26 cellular contexts compared by ENCODE assay signal in the genomic region with DNA sequence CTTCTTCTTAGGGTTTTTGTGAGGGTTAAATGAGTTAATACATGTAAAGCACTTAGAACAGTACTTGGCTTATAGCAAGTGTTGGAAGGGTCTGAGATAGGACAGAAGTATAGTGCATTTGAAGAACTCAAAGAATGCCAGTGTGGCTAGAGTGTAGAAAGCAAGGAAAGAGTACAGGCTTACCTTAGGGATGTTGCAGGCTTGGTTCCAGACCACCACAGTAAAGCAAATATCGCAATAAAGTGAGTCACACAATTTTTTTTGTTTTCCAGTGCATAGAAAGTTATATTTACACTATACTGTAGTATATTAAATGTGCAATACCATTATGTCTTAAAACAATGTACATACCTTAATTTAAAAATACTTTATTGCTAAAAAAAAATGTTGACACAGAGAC.
"Had no signal": no experiment of that assay in that cellular context is flagged by ENCODE, and none has a peak within 500 bp of the region (broad histone marks: within the 10 kb centered on the region; RNA-seq: fewer than 3 reads in every experiment).

No MANE protein-coding gene starts in this region.

- ATAC-seq: activated CD4-positive, CD25-positive, alpha-beta regulatory T cell treated with anti-CD3 and anti-CD28 coated beads, Interleukin-2, amount 50 U/mL, for 24 hours; activated naive CD8-positive, alpha-beta T cell treated with anti-CD3 and anti-CD28 coated beads, Interleukin-2, amount 50 U/mL, for 24 hours; esophagus mucosa; left colon; sciatic nerve; stimulated activated effector memory CD8-positive, alpha-beta T cell treated with anti-CD3 and anti-CD28 coated beads, Interleukin-12 subunit alpha, Interleukin-12 subunit beta, amount 100 ng/mL, for 72 hours had no signal

- DNase-seq: activated CD4-positive, alpha-beta memory T cell treated with anti-CD3 and anti-CD28 coated beads, Interleukin-2, amount 10 ng/mL, durations not matched to agents 7 days and 5 days; activated CD4-positive, alpha-beta T cell treated with anti-CD3 and anti-CD28 coated beads for 48 hours; activated naive CD8-positive, alpha-beta T cell treated with anti-CD3 and anti-CD28 coated beads, Interleukin-2, amount 50 U/mL, for 24 hours; activated T-cell treated with anti-CD3 and anti-CD28 coated beads, Interleukin-2, amount 50 U/mL, for 48 hours; brain microvascular endothelial cell; caudate nucleus; endodermal cell; head of caudate nucleus; hippocampal formation; kidney; left colon; naive B cell; nephron progenitor cell; ovary; retina; small intestine; stimulated activated CD4-positive, alpha-beta T cell treated with anti-CD3 and anti-CD28 coated beads, Interleukin-4, amount 100 ng/mL, for 24 hours; T-helper 9 cell; trophoblast cell; WERI-Rb-1 had no signal

- H3K4me3 ChIP-seq: ovary, prostate gland, thoracic aorta had no signal
